8 cellular contexts compared by ENCODE assay signal in genomic region chr19:51441410-51442390, GRCh38. TPM values are rescaled to one million over a fixed set of nuclear protein-coding genes. Genes with fewer than 3 reads are reported as not detected.
DNase-seq lines count a peak whose midpoint lies in the region; ATAC-seq and TF ChIP-seq lines count a peak whose summit lies in the region.

No MANE protein-coding gene starts in this region.

- H3K9me3 ChIP-seq in mononuclear cell (ENCODE audit: low read depth, low read length) = no peaks in the 10 kb centered on the region

- H3K27ac Mint-ChIP-seq in type B pancreatic cell (no peak overlapping the region), WTC11 (no peak overlapping the region), chondrocyte (ENCODE audit: unreplicated experiment) (no peak overlapping the region)

- peak; percentile 85 for ATAC-seq in GM21515 (IDR thresholded peaks at IDR 0.05; ENCODE audit: unreplicated experiment)
- ATAC-seq in WTC11 = no peak

- CTCF ChIA-PET in WTC11 (lab: Charles Lee) = interaction anchor here (0.8 to 4.2 kb wide), 6 partner anchors 20 to 283 kb away, joined by 3 to 39 read pairs (median 4); partner anchors contain the start of gene SIGLEC10

- DNase-seq in Caki2 (ENCODE audit: low read depth) = peak; percentile 70
- peak; percentile 86 for DNase-seq in Jurkat, Clone E6-1 (ENCODE audit: low read depth, low spot score)
- DNase-seq in activated CD8-positive, alpha-beta memory T cell treated with anti-CD3 and anti-CD28 coated beads for 48 hours (ENCODE audit: low read depth in 2 of 3, low spot score in 2 of 3) = peak; percentile 69 to 79 (median 78)
- DNase-seq in type B pancreatic cell (ENCODE audit: extremely low spot score, unreplicated experiment) = peak; percentile 16
- no peak for DNase-seq in WTC11 (ENCODE audit: low spot score)
- no peak for DNase-seq in chondrocyte (ENCODE audit: low spot score)

- H3K36me3 Mint-ChIP-seq in type B pancreatic cell (no peaks in the 10 kb centered on the region), WTC11 (no peaks in the 10 kb centered on the region), chondrocyte (ENCODE audit: low read depth) (no peaks in the 10 kb centered on the region)

- peaks cover 6% of the 10 kb centered on the region for H3K27me3 ChIP-seq in mononuclear cell (ENCODE audit: insufficient read depth, low read length)

- TF ChIP-seq CTCF in type B pancreatic cell (conservative IDR thresholded peaks at IDR 0.05) (no peak), WTC11 (IDR thresholded peaks at IDR 0.05) (no peak), chondrocyte (IDR thresholded peaks at IDR 0.05) (no peak)

- H3K4me1 ChIP-seq in mononuclear cell (ENCODE audit: insufficient read depth, low read length) = peaks cover 27% of the 10 kb centered on the region

- H3K9me3 Mint-ChIP-seq in type B pancreatic cell = no peaks in the 10 kb centered on the region
- H3K9me3 Mint-ChIP-seq in WTC11 = peaks cover 3% of the 10 kb centered on the region
- peaks cover under 1% of the 10 kb centered on the region for H3K9me3 Mint-ChIP-seq in chondrocyte (ENCODE audit: low read depth)

- POLR2A ChIA-PET in WTC11 (lab: Charles Lee) = no interaction called here

- no peak overlapping the region for H3K4me3 Mint-ChIP-seq in type B pancreatic cell
- H3K4me3 Mint-ChIP-seq in WTC11 = no peak overlapping the region
- H3K4me3 Mint-ChIP-seq in chondrocyte (ENCODE audit: unreplicated experiment) = no peak overlapping the region

- H3K4me1 Mint-ChIP-seq in type B pancreatic cell (ENCODE audit: unreplicated experiment) (no peaks in the 10 kb centered on the region), WTC11 (peaks cover 6% of the 10 kb centered on the region; the same call in 1 of the 2 replicates), chondrocyte (ENCODE audit: low read depth) (no peaks in the 10 kb centered on the region)

- peak overlapping the region; percentile 48 for H3K4me3 ChIP-seq in Jurkat, Clone E6-1 (ENCODE audit: low read length)
- H3K4me3 ChIP-seq in mononuclear cell (ENCODE audit: low read length) = peak overlapping the region; percentile 1

- H3K27me3 Mint-ChIP-seq in type B pancreatic cell = peaks cover 27% of the 10 kb centered on the region
- H3K27me3 Mint-ChIP-seq in WTC11 (ENCODE audit: low read depth) = peaks cover 39% of the 10 kb centered on the region
- H3K27me3 Mint-ChIP-seq in chondrocyte (ENCODE audit: low read depth) = no peaks in the 10 kb centered on the region

- in situ Hi-C loops in Caki2 (cut with HindIII; ENCODE audit: low pct_unique_long_range_greater_than_20kb, low sequenced_read_pairs) = no loop called here

TF ChIP-seq in WTC11, 78 proteins besides CTCF, POLR2A, EP300 and RAD21:
- TF ChIP-seq USF2 (CRISPR knock-in tag; IDR thresholded peaks at IDR 0.05) (no peak), ELF4 (CRISPR knock-in tag; IDR thresholded peaks at IDR 0.05; ENCODE audit: low read depth) (no peak), ZMAT4 (CRISPR knock-in tag; IDR thresholded peaks at IDR 0.05) (no peak), NFE2L1 (CRISPR knock-in tag; IDR thresholded peaks at IDR 0.05) (no peak), CREM (CRISPR knock-in tag; IDR thresholded peaks at IDR 0.05) (no peak), CREB1 (CRISPR knock-in tag; IDR thresholded peaks at IDR 0.05) (no peak)

RNA-seq across cellular contexts. Expression of gene SIGLEC8, which starts 16.6 kb away (rescaled TPM):
- total RNA-seq in Caki2 (2014; rRNA removed; shearing (Covaris generic); ENCODE audit: low replicate concordance) = not detected in 2 replicates
- not detected for polyA plus RNA-seq in Jurkat, Clone E6-1 (2012; ENCODE audit: insufficient read depth, insufficient read length)
- total RNA-seq in mononuclear cell (not detected), type B pancreatic cell (ENCODE audit: low replicate concordance) (not detected in 2 replicates), WTC11 (2021) (not detected in 3 replicates), chondrocyte (not detected in 3 replicates)

RNA-seq across cellular contexts. Expression of gene SIGLEC10, which starts 24.3 kb away (rescaled TPM):
- not detected in 2 replicates for total RNA-seq in Caki2 (2014; rRNA removed; shearing (Covaris generic); ENCODE audit: low replicate concordance)
- polyA plus RNA-seq in Jurkat, Clone E6-1 (2012; ENCODE audit: insufficient read depth, insufficient read length) = 2.8 TPM
- 12.0 TPM for total RNA-seq in mononuclear cell
- not detected in 2 replicates for total RNA-seq in type B pancreatic cell (ENCODE audit: low replicate concordance)
- total RNA-seq in WTC11 (2021) = 0.44 TPM in 1 of 3 replicates, not detected in the others
- not detected in 3 replicates for total RNA-seq in chondrocyte

RNA-seq across cellular contexts. Expression of gene CEACAM18, which starts 36.6 kb away (rescaled TPM):
- not detected in 2 replicates for total RNA-seq in Caki2 (2014; rRNA removed; shearing (Covaris generic); ENCODE audit: low replicate concordance)
- not detected for polyA plus RNA-seq in Jurkat, Clone E6-1 (2012; ENCODE audit: insufficient read depth, insufficient read length)
- total RNA-seq in mononuclear cell (not detected), type B pancreatic cell (ENCODE audit: low replicate concordance) (0.19 TPM in 1 of 2 replicates, not detected in the other), WTC11 (2021) (not detected in 3 replicates), chondrocyte (not detected in 3 replicates)

RNA-seq across cellular contexts. Expression of gene C19orf84, which starts 51.3 kb away (rescaled TPM):
- not detected in 2 replicates for total RNA-seq in Caki2 (2014; rRNA removed; shearing (Covaris generic); ENCODE audit: low replicate concordance)
- not detected for polyA plus RNA-seq in Jurkat, Clone E6-1 (2012; ENCODE audit: insufficient read depth, insufficient read length)
- total RNA-seq in mononuclear cell (0.21 TPM), type B pancreatic cell (ENCODE audit: low replicate concordance) (0.43 TPM in 1 of 2 replicates, not detected in the other), WTC11 (2021) (2.9 to 6.1 TPM (median 5.7 TPM) in 3 replicates), chondrocyte (not detected in 3 replicates)

RNA-seq across cellular contexts. Expression of gene LIM2, which starts 53.9 kb away (rescaled TPM):
- not detected in 2 replicates for total RNA-seq in Caki2 (2014; rRNA removed; shearing (Covaris generic); ENCODE audit: low replicate concordance)
- not detected for polyA plus RNA-seq in Jurkat, Clone E6-1 (2012; ENCODE audit: insufficient read depth, insufficient read length)
- total RNA-seq in mononuclear cell (0.21 TPM), type B pancreatic cell (ENCODE audit: low replicate concordance) (19.5 TPM in 1 of 2 replicates, not detected in the other), WTC11 (2021) (not detected in 3 replicates), chondrocyte (not detected in 3 replicates)

Comparison
In these comparisons a context has a peak if more than half of its experiments do, and no peak if none do; other contexts are left out.
1. DNase-seq: peak in Caki2 (single experiment), Jurkat, Clone E6-1 (single experiment), activated CD8-positive, alpha-beta memory T cell treated with anti-CD3 and anti-CD28 coated beads for 48 hours (3 of 3) and type B pancreatic cell (single experiment); none in WTC11 (single experiment) and chondrocyte (single experiment).